Comparison of ENCODE assay signal across 1 cellular context in the genomic region with DNA sequence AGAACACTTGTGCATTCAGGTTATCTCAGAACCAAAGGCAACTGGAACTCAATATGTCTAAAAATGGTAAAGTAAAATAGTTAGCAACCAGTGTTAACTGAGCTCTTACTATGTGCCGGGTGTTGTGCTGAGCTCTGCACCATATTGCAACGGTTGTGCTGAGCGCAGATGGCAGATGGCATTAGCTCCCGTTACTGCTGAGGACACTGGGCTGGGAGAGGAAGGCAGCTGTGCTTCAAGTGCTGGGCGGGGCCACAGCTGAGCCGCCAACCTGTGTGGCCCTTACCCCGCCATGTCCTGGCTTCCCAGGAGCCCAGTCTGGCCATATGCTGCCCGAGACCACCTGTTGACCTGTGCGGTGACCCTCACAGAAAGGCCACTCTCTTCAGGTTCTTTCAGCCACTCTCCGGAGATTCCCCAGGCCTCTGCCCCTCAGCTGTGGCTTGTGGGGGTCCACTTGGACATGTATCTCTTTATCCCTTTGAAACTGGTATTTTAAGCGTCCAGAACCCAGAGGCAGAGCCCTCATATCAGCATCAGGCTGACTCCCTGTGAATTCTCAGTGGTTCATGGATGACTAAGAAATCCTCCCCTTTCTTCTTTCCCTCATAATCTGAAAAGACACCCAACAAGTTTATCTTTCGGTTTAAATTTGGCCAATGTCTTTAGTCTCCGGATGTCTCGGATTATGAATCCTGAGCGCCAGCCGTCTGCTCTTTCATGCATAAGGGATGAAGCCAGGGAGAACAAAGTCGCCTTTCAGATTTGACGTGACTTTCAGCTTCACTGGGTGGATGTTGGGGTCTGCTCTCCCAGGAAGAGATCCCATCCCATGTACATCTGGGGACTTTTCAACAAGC.
TF ChIP-seq lines count a peak whose summit lies in the region.

No MANE protein-coding gene starts in this region.

TF ChIP-seq in K562, 482 proteins besides CTCF, POLR2A, EP300 and RAD21 (continued from another document and continues in another):
- TF ChIP-seq, protein P1, sequence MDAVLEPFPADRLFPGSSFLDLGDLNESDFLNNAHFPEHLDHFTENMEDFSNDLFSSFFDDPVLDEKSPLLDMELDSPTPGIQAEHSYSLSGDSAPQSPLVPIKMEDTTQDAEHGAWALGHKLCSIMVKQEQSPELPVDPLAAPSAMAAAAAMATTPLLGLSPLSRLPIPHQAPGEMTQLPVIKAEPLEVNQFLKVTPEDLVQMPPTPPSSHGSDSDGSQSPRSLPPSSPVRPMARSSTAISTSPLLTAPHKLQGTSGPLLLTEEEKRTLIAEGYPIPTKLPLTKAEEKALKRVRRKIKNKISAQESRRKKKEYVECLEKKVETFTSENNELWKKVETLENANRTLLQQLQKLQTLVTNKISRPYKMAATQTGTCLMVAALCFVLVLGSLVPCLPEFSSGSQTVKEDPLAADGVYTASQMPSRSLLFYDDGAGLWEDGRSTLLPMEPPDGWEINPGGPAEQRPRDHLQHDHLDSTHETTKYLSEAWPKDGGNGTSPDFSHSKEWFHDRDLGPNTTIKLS (IDR thresholded peaks at IDR 0.05; ENCODE audit: borderline replicate concordance, low read depth) = no peak
- no peak for TF ChIP-seq SIN3A (IDR thresholded peaks at IDR 0.05; ENCODE audit: borderline replicate concordance in 2 of 2, control insufficient read depth in 1 of 2, low read depth in 2 of 2, low read length in 2 of 2)
- TF ChIP-seq GATA2 (CRISPR knock-in tag; IDR thresholded peaks at IDR 0.05) = 0 out of 2 replicates have a peak, but pooled peaks have one; percentile 10
- TF ChIP-seq SMARCC2 (IDR thresholded peaks at IDR 0.05; ENCODE audit: low read depth) = 0 out of 2 replicates have a peak, but pooled peaks have one; percentile 26
- TF ChIP-seq SUPT5H (IDR thresholded peaks at IDR 0.05) = 0 out of 2 replicates have a peak, but pooled peaks have one; percentile 12
- no peak for TF ChIP-seq ZNF644 (tag; IDR thresholded peaks at IDR 0.05; ENCODE audit: low read depth)
- TF ChIP-seq NFATC3 (IDR thresholded peaks at IDR 0.05) = no peak
- TF ChIP-seq SMAD1 (IDR thresholded peaks at IDR 0.05; ENCODE audit: low read depth, low read length, partially characterized antibody) = no peak
- no peak for TF ChIP-seq HOXB6 (CRISPR knock-in tag; IDR thresholded peaks at IDR 0.05; ENCODE audit: borderline replicate concordance)
- TF ChIP-seq, protein P2, sequence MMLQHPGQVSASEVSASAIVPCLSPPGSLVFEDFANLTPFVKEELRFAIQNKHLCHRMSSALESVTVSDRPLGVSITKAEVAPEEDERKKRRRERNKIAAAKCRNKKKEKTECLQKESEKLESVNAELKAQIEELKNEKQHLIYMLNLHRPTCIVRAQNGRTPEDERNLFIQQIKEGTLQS (IDR thresholded peaks at IDR 0.05) = peak; percentile 8; the same call in 1 of the 2 replicates
- TF ChIP-seq, protein P2 (CRISPR knock-in tag; conservative IDR thresholded peaks at IDR 0.05) = no peak
- no peak for TF ChIP-seq U2AF1 (optimal IDR thresholded peaks at IDR 0.05; ENCODE audit: low read depth, low read length)
- TF ChIP-seq, protein P3, sequence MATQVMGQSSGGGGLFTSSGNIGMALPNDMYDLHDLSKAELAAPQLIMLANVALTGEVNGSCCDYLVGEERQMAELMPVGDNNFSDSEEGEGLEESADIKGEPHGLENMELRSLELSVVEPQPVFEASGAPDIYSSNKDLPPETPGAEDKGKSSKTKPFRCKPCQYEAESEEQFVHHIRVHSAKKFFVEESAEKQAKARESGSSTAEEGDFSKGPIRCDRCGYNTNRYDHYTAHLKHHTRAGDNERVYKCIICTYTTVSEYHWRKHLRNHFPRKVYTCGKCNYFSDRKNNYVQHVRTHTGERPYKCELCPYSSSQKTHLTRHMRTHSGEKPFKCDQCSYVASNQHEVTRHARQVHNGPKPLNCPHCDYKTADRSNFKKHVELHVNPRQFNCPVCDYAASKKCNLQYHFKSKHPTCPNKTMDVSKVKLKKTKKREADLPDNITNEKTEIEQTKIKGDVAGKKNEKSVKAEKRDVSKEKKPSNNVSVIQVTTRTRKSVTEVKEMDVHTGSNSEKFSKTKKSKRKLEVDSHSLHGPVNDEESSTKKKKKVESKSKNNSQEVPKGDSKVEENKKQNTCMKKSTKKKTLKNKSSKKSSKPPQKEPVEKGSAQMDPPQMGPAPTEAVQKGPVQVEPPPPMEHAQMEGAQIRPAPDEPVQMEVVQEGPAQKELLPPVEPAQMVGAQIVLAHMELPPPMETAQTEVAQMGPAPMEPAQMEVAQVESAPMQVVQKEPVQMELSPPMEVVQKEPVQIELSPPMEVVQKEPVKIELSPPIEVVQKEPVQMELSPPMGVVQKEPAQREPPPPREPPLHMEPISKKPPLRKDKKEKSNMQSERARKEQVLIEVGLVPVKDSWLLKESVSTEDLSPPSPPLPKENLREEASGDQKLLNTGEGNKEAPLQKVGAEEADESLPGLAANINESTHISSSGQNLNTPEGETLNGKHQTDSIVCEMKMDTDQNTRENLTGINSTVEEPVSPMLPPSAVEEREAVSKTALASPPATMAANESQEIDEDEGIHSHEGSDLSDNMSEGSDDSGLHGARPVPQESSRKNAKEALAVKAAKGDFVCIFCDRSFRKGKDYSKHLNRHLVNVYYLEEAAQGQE (CRISPR knock-in tag; IDR thresholded peaks at IDR 0.05; ENCODE audit: low read depth) = no peak
- TF ChIP-seq ETV1 (tag; conservative IDR thresholded peaks at IDR 0.05; ENCODE audit: low read depth) = peak; percentile 57
- TF ChIP-seq E2F3 (CRISPR knock-in tag; IDR thresholded peaks at IDR 0.05) = no peak
- TF ChIP-seq ZNF445 (CRISPR knock-in tag; IDR thresholded peaks at IDR 0.05; ENCODE audit: low read depth) = no peak
- TF ChIP-seq IRF2 (CRISPR knock-in tag; IDR thresholded peaks at IDR 0.05) = no peak
- no peak for TF ChIP-seq PCBP1 (IDR thresholded peaks at IDR 0.05; ENCODE audit: low read depth, low read length, poor library complexity, severe bottlenecking)
- no peak for TF ChIP-seq HNRNPK (IDR thresholded peaks at IDR 0.05; ENCODE audit: low read depth, low read length, poor library complexity, severe bottlenecking)
- TF ChIP-seq FOSL1 (tag; conservative IDR thresholded peaks at IDR 0.05) = peak; percentile 48; the same call in 1 of the 2 replicates
- TF ChIP-seq, protein P4, sequence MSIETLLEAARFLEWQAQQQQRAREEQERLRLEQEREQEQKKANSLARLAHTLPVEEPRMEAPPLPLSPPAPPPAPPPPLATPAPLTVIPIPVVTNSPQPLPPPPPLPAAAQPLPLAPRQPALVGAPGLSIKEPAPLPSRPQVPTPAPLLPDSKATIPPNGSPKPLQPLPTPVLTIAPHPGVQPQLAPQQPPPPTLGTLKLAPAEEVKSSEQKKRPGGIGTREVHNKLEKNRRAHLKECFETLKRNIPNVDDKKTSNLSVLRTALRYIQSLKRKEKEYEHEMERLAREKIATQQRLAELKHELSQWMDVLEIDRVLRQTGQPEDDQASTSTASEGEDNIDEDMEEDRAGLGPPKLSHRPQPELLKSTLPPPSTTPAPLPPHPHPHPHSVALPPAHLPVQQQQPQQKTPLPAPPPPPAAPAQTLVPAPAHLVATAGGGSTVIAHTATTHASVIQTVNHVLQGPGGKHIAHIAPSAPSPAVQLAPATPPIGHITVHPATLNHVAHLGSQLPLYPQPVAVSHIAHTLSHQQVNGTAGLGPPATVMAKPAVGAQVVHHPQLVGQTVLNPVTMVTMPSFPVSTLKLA (conservative IDR thresholded peaks at IDR 0.05) = no peak
- no peak for TF ChIP-seq ZNF778 (CRISPR knock-in tag; IDR thresholded peaks at IDR 0.05)
- TF ChIP-seq, protein P5, sequence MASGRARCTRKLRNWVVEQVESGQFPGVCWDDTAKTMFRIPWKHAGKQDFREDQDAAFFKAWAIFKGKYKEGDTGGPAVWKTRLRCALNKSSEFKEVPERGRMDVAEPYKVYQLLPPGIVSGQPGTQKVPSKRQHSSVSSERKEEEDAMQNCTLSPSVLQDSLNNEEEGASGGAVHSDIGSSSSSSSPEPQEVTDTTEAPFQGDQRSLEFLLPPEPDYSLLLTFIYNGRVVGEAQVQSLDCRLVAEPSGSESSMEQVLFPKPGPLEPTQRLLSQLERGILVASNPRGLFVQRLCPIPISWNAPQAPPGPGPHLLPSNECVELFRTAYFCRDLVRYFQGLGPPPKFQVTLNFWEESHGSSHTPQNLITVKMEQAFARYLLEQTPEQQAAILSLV (tag; IDR thresholded peaks at IDR 0.05) = no peak
- 0 out of 2 replicates have a peak, but pooled peaks have one; percentile 49 for TF ChIP-seq NR2C2 (CRISPR knock-in tag; IDR thresholded peaks at IDR 0.05)
- TF ChIP-seq NR2C2 (tag; IDR thresholded peaks at IDR 0.05) = no peak
- TF ChIP-seq NR1H2 (CRISPR knock-in tag; IDR thresholded peaks at IDR 0.05) = no peak; the same call in 1 of the 2 replicates
- TF ChIP-seq, protein P6, sequence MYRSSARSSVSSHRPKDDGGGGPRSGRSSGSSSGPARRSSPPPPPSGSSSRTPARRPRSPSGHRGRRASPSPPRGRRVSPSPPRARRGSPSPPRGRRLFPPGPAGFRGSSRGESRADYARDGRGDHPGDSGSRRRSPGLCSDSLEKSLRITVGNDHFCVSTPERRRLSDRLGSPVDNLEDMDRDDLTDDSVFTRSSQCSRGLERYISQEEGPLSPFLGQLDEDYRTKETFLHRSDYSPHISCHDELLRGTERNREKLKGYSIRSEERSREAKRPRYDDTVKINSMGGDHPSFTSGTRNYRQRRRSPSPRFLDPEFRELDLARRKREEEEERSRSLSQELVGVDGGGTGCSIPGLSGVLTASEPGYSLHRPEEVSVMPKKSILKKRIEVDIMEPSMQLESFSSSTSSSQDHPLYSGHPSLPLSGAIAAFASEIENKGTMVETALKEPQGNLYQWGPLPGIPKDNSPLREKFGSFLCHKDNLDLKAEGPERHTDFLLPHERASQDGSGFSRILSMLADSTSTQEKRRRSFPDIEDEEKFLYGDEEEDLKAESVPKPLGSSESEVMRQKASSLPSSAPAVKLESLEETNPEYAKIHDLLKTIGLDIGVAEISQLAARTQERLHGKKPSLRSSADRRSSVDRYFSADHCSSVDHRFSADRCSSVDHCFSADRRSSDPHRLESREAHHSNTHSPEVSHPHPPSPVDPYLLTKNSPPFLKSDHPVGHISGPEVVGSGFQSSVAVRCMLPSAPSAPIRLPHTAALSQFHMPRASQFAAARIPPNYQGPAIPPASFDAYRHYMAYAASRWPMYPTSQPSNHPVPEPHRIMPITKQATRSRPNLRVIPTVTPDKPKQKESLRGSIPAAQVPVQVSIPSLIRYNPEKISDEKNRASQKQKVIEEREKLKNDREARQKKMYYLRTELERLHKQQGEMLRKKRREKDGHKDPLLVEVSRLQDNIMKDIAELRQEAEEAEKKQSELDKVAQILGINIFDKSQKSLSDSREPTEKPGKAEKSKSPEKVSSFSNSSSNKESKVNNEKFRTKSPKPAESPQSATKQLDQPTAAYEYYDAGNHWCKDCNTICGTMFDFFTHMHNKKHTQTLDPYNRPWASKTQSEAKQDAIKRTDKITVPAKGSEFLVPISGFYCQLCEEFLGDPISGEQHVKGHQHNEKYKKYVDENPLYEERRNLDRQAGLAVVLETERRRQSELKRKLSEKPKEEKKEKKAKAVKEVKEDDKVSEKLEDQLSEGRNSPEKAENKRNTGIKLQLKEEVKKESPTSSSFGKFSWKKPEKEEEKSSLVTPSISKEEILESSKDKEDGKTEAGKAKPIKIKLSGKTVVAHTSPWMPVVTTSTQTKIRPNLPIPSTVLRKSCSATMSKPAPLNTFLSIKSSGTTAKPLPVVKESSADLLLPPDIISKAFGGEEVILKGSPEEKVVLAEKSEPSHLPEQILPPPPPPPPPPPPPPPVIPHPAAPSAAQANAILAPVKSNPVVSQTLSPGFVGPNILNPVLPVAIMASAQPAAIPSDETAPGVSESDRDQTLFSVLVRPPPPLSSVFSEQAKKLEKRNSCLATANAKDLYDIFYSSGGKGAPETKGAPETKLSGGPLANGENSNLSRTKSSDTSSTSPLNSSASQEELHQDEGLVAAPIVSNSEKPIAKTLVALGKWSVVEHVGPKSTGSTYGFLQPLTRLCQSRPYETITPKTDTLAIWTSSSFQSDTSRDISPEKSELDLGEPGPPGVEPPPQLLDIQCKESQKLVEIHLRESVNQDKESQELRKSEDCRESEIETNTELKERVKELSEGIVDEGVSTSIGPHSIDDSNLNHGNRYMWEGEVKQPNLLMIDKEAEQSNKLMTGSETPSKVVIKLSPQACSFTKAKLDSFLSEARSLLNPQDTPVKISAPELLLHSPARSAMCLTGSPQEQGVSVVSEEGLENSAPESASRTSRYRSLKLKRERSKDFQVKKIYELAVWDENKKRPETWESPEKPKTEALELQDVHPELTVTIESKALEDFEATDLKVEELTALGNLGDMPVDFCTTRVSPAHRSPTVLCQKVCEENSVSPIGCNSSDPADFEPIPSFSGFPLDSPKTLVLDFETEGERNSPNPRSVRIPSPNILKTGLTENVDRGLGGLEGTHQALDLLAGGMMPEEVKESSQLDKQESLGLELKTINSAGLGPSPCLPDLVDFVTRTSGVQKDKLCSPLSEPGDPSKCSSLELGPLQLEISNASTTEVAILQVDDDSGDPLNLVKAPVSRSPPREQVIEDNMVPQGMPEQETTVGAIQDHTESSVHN (IDR thresholded peaks at IDR 0.05; ENCODE audit: borderline replicate concordance in 1 of 2, low read depth in 1 of 2) = no peak
- TF ChIP-seq TEAD2 (tag; IDR thresholded peaks at IDR 0.05) = no peak
- no peak for TF ChIP-seq ZBTB8A (IDR thresholded peaks at IDR 0.05; ENCODE audit: partially characterized antibody)
- TF ChIP-seq ZNF311 (CRISPR knock-in tag; IDR thresholded peaks at IDR 0.05) = no peak
- TF ChIP-seq FIP1L1 (IDR thresholded peaks at IDR 0.05; ENCODE audit: low read depth, low read length, poor library complexity, severe bottlenecking) = no peak
- TF ChIP-seq DPF2 (IDR thresholded peaks at IDR 0.05) = peak; percentile 42; the same call in 1 of the 2 replicates
- TF ChIP-seq, protein P7, sequence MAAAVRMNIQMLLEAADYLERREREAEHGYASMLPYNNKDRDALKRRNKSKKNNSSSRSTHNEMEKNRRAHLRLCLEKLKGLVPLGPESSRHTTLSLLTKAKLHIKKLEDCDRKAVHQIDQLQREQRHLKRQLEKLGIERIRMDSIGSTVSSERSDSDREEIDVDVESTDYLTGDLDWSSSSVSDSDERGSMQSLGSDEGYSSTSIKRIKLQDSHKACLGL (CRISPR knock-in tag; IDR thresholded peaks at IDR 0.05; ENCODE audit: borderline replicate concordance, poor library complexity, severe bottlenecking) = no peak
- TF ChIP-seq BACH1 (tag; IDR thresholded peaks at IDR 0.05) = no peak
